ENCODE assay signal across 11 cellular contexts in the genomic region with DNA sequence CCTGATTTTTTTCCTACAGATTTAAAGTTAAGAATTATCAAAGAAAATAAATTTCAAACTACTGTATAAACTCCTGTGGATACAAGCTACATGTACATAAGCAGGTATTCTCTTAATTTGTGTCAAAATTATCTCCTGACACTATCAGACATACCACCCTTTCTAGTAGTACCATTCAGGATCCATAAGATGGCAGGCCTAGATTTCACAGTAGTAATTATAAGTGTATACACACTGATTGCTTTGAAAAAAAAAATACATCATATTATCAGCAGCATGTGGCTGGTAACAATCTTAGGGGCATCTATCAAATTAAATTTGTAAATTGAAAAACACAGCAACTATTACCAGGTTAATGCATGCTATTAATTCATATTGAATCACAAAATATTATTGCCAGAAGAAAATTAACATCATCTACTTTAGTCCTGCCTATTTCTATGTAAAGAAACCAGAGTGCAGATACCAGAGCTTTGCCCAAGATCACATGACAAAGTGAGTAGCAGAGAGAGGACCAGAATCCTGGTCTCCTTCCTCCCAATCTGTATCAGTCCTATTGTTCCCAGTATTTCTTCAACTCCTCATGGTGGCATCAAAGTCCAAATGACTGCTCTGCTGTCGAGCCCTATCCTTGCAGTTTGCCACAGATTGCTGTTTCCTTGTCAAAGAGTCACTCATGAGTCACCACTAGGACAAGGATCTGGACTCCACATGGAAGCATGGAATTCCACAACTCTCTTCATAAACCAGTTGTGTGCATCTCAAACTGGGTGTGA. TPM values are rescaled to one million over a fixed set of nuclear protein-coding genes. Genes with fewer than 3 reads are reported as not detected.
DNase-seq lines count a peak whose midpoint lies in the region; ATAC-seq and TF ChIP-seq lines count a peak whose summit lies in the region.
"Had no signal": no experiment of that assay in that cellular context is flagged by ENCODE, and none has a peak within 500 bp of the region (broad histone marks: within the 10 kb centered on the region; RNA-seq: fewer than 3 reads in every experiment).

No MANE protein-coding gene starts in this region.

- no peak for TF ChIP-seq CTCF in uterus (IDR thresholded peaks at IDR 0.05)

- H3K36me3 Mint-ChIP-seq in naive thymus-derived CD8-positive, alpha-beta T cell, result no peaks in the 10 kb centered on the region

- POLR2A ChIA-PET in naive thymus-derived CD8-positive, alpha-beta T cell (lab: Charles Lee), result interaction anchor here (1.0 to 2.8 kb wide), 5 partner anchors 11 to 328 kb away, joined by 3 to 12 read pairs (median 5); a partner anchor contains a TSS

- H3K9me3 Mint-ChIP-seq in naive thymus-derived CD8-positive, alpha-beta T cell, result no peaks in the 10 kb centered on the region
- H3K9me3 Mint-ChIP-seq: nephron; T-helper 1 cell treated with Interleukin-12 subunit alpha and Interleukin-12 subunit beta and Interleukin-4 antibody, amounts not matched to agents 30 μg/mL and 1 μg/mL, for 36 hours had no signal

- no peaks in the 10 kb centered on the region for H3K4me1 ChIP-seq in uterus

- H3K36me3 ChIP-seq in uterus, result no peaks in the 10 kb centered on the region

- H3K4me1 Mint-ChIP-seq in naive thymus-derived CD8-positive, alpha-beta T cell, result peaks cover 0 to 8% (median 2%) of the 10 kb centered on the region in 4 donors
- H3K4me1 Mint-ChIP-seq: nephron had no signal

- H3K27me3 Mint-ChIP-seq in naive thymus-derived CD8-positive, alpha-beta T cell, result no peaks in the 10 kb centered on the region

- no peaks in the 10 kb centered on the region for H3K9me3 ChIP-seq in uterus

- no peak overlapping the region for H3K27ac Mint-ChIP-seq in naive thymus-derived CD8-positive, alpha-beta T cell
- H3K27ac Mint-ChIP-seq: nephron; T-helper 1 cell treated with Interleukin-12 subunit alpha and Interleukin-12 subunit beta and Interleukin-4 antibody, amounts not matched to agents 30 μg/mL and 1 μg/mL, for 36 hours had no signal

- H3K4me3 Mint-ChIP-seq in naive thymus-derived CD8-positive, alpha-beta T cell, result no peak overlapping the region
- H3K4me3 Mint-ChIP-seq: nephron; T-helper 1 cell treated with Interleukin-12 subunit alpha and Interleukin-12 subunit beta and Interleukin-4 antibody, amounts not matched to agents 30 μg/mL and 1 μg/mL, for 36 hours had no signal

- intact Hi-C loops in uterus (cut with DNase I; ENCODE audit: low total_unique reads), result no loop called here

- DNase-seq in DMS153 (lab: John Stamatoyannopoulos, UW) (peak; percentile 6), DMS153 treated with DMSO at 0.1 percent for 48 hours (lab: John Stamatoyannopoulos, UW; ENCODE audit: unreplicated experiment) (no peak), NCI-H146 treated with DMSO at 0.1 percent for 48 hours (lab: John Stamatoyannopoulos, UW; ENCODE audit: unreplicated experiment) (peak; percentile 26), dermis blood vessel endothelial cell (peak; percentile 18), HuH-7 (ENCODE audit: low spot score) (no peak), uterus (no peak)
- peak in 4 of 10 donors; percentile 5 to 55 (median 47) for DNase-seq in naive thymus-derived CD8-positive, alpha-beta T cell

- TF ChIP-seq POLR2A in uterus (IDR thresholded peaks at IDR 0.05), result no peak

- H3K4me3 ChIP-seq in uterus, result no peak overlapping the region

- no peak overlapping the region for H3K27ac ChIP-seq in uterus
- H3K27ac ChIP-seq: epithelial cell of prostate had no signal

- H3K27me3 ChIP-seq in uterus, result no peaks in the 10 kb centered on the region

- ATAC-seq in naive thymus-derived CD8-positive, alpha-beta T cell, result peak; percentile 98 to 100
- no peak for ATAC-seq in HG02642 (IDR thresholded peaks at IDR 0.05; ENCODE audit: poor library complexity, unreplicated experiment)

RNA-seq across cellular contexts. Expression of a gene that starts 27.7 kb away (rescaled TPM):
- total RNA-seq in dermis blood vessel endothelial cell (551 and 736 TPM in 2 replicates), uterus (100 to 1,000 TPM; 155 to 248 (median 201) TPM)
- 100 to 1,000 TPM; 735 to 757 TPM for total RNA-seq in naive thymus-derived CD8-positive, alpha-beta T cell
- 1,000 to 10,000 TPM; 1,900 to 2,853 (median 2,404) TPM for polyA plus RNA-seq in naive thymus-derived CD8-positive, alpha-beta T cell

RNA-seq across cellular contexts. Expression of a gene that starts 37.4 kb away (rescaled TPM):
- total RNA-seq in dermis blood vessel endothelial cell, result 12.3 and 13.3 TPM in 2 replicates
- 10 to 100 TPM; 29.6 to 36.8 TPM for total RNA-seq in naive thymus-derived CD8-positive, alpha-beta T cell
- polyA plus RNA-seq in naive thymus-derived CD8-positive, alpha-beta T cell, result 10 to 100 TPM in 1 of 3 donors, 1 to 10 TPM in 2; 5.5 to 10.2 (median 8.4) TPM
- total RNA-seq in uterus, result 10 to 100 TPM in 3 of 4 donors, 1 to 10 TPM in 1; 2.1 to 31.1 (median 27.0) TPM

Comparison
In these comparisons a context has a peak if more than half of its experiments do, and no peak if none do; other contexts are left out.
1. DNase-seq: peak in DMS153 (single experiment), NCI-H146 treated with DMSO at 0.1 percent for 48 hours (single experiment) and dermis blood vessel endothelial cell (single experiment); none in DMS153 treated with DMSO at 0.1 percent for 48 hours (single experiment), HuH-7 (single experiment) and uterus (0 of 2).